17 cellular contexts compared by ENCODE assay signal in the genomic region with DNA sequence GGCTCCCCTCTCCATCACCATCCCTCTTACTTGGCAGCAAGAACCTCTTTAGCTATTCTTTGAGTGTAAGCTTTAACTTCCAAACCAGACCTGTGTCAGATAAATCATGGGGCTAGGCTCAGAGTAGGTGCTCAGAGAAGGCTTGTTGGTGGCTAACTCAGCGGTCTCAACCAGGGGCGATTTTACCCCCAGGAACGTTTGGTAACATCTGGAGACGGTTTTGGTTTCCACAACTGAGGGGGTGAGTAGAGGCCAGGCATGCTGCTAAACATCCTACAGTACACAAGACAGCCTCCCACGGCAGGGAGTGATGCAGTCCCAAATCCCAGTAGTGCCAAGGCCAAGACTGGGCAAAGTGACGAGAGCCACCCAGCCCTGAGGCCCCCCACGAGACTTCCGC. TPM values are rescaled to one million over a fixed set of nuclear protein-coding genes. Genes with fewer than 3 reads are reported as not detected.
DNase-seq lines count a peak whose midpoint lies in the region; ATAC-seq and TF ChIP-seq lines count a peak whose summit lies in the region.
"Had no signal": no experiment of that assay in that cellular context is flagged by ENCODE, and none has a peak within 500 bp of the region (broad histone marks: within the 10 kb centered on the region; RNA-seq: fewer than 3 reads in every experiment).

No MANE protein-coding gene starts in this region.

- H3K36me3 Mint-ChIP-seq in CD4-positive, alpha-beta T cell (ENCODE audit: low read depth), result no peaks in the 10 kb centered on the region
- no peaks in the 10 kb centered on the region for H3K36me3 Mint-ChIP-seq in activated T-helper 17 cell treated with anti-CD3 and anti-CD28 coated beads, Interleukin-2, amount 50 U/mL, for 72 hours (ENCODE audit: low read depth)
- H3K36me3 Mint-ChIP-seq in naive thymus-derived CD8-positive, alpha-beta T cell, result no peaks in the 10 kb centered on the region
- H3K36me3 Mint-ChIP-seq: mesothelial cell of epicardium had no signal

- no peaks in the 10 kb centered on the region for H3K36me3 ChIP-seq in GM23248 (ENCODE audit: low read depth)

- H3F3A ChIP-seq in GM23248 (ENCODE audit: insufficient read depth), result no peaks in the 10 kb centered on the region

- H4K20me1 ChIP-seq in GM23248 (ENCODE audit: insufficient read depth), result no peaks in the 10 kb centered on the region

- H3K4me3 Mint-ChIP-seq in CD4-positive, alpha-beta T cell, result peak overlapping the region; percentile 36
- H3K4me3 Mint-ChIP-seq in activated T-helper 17 cell treated with anti-CD3 and anti-CD28 coated beads, Interleukin-2, amount 50 U/mL, for 72 hours, result peak overlapping the region; percentile 74
- peak overlapping the region in 1 of 10 donors; percentile 77 for H3K4me3 Mint-ChIP-seq in naive thymus-derived CD8-positive, alpha-beta T cell
- H3K4me3 Mint-ChIP-seq: mesothelial cell of epicardium had no signal

- no peaks in the 10 kb centered on the region for H3K27me3 Mint-ChIP-seq in CD4-positive, alpha-beta T cell
- H3K27me3 Mint-ChIP-seq in activated T-helper 17 cell treated with anti-CD3 and anti-CD28 coated beads, Interleukin-2, amount 50 U/mL, for 72 hours, result no peaks in the 10 kb centered on the region
- H3K27me3 Mint-ChIP-seq in naive thymus-derived CD8-positive, alpha-beta T cell, result peaks cover 0 to 7% (median 0%) of the 10 kb centered on the region in 5 donors

- no peak for DNase-seq in CD4-positive, alpha-beta T cell
- DNase-seq in naive thymus-derived CD8-positive, alpha-beta T cell, result no peak
- DNase-seq in medulla oblongata (ENCODE audit: extremely low spot score) (no peak), SIG-M5 (lab: John Stamatoyannopoulos, UW) (no peak), GM23248 (no peak), ACHN (no peak)
- DNase-seq: activated CD4-positive, CD25-positive, alpha-beta regulatory T cell treated with anti-CD3 and anti-CD28 coated beads, Interleukin-2, amount 50 U/mL, for 72 hours; amygdala; foreskin fibroblast; GF-D8; NCI-H1930; SK-N-SH had no signal

- no peak for ATAC-seq in CD4-positive, alpha-beta T cell (ENCODE audit: poor library complexity)
- peak; percentile 4 for ATAC-seq in GM18502 (IDR thresholded peaks at IDR 0.05; ENCODE audit: poor library complexity, unreplicated experiment)
- ATAC-seq in activated T-helper 17 cell treated with anti-CD3 and anti-CD28 coated beads, Interleukin-2, amount 50 U/mL, for 72 hours (replicated peaks), result no peak
- no peak for ATAC-seq in naive thymus-derived CD8-positive, alpha-beta T cell

- H3K27ac ChIP-seq in CD4-positive, alpha-beta T cell (ENCODE audit: low read depth, low read length), result peak overlapping the region; percentile 71
- H3K27ac ChIP-seq in GM23248, result no peak overlapping the region
- H3K27ac ChIP-seq: C4-2B had no signal

- no peak overlapping the region for H2AFZ ChIP-seq in GM23248

- H3K4me1 Mint-ChIP-seq in CD4-positive, alpha-beta T cell (ENCODE audit: low read depth), result peaks cover 47% of the 10 kb centered on the region
- H3K4me1 Mint-ChIP-seq in activated T-helper 17 cell treated with anti-CD3 and anti-CD28 coated beads, Interleukin-2, amount 50 U/mL, for 72 hours, result peaks cover 35% of the 10 kb centered on the region
- peaks cover 8 to 75% (median 25%) of the 10 kb centered on the region in 4 donors for H3K4me1 Mint-ChIP-seq in naive thymus-derived CD8-positive, alpha-beta T cell

- H3K27ac Mint-ChIP-seq in CD4-positive, alpha-beta T cell, result peak overlapping the region; percentile 90
- peak overlapping the region; percentile 84 for H3K27ac Mint-ChIP-seq in activated T-helper 17 cell treated with anti-CD3 and anti-CD28 coated beads, Interleukin-2, amount 50 U/mL, for 72 hours
- peak overlapping the region in 6 of 10 donors; percentile 29 to 89 (median 80) for H3K27ac Mint-ChIP-seq in naive thymus-derived CD8-positive, alpha-beta T cell
- H3K27ac Mint-ChIP-seq: mesothelial cell of epicardium, progenitor cell of endocrine pancreas had no signal

- no peak for TF ChIP-seq CTCF in CD4-positive, alpha-beta T cell (IDR thresholded peaks at IDR 0.05)

- no peaks in the 10 kb centered on the region for H3K9me3 ChIP-seq in CD4-positive, alpha-beta T cell (ENCODE audit: control insufficient read depth, low read length)
- H3K9me3 ChIP-seq in GM23248 (ENCODE audit: low read depth), result no peaks in the 10 kb centered on the region
- H3K9me3 ChIP-seq: SK-N-SH had no signal

- intact Hi-C loops in CD4-positive, alpha-beta T cell (cut with DNase I, micrococcal nuclease), result loop anchor here (2.0 to 5.0 kb wide), 4 partner anchors 78 to 334 kb away; a partner anchor contains a TSS

- WGBS in GM23248 (ENCODE audit: low coverage in 1 of 2, low lambda C conversion rate in 2 of 2, missing lambda C conversion rate in 2 of 2), 2 experiments, result 73 to 77% methylated on average over 8 of the region's 8 CpGs

- H3K4me2 ChIP-seq in GM23248 (ENCODE audit: unreplicated experiment), result no peak overlapping the region
- H3K4me2 ChIP-seq: SK-N-SH had no signal

- in situ Hi-C loops in GM23248 (cut with MboI) (no loop called here), ACHN (cut with HindIII; ENCODE audit: low pct_ligation_motif_present, low pct_unique_long_range_greater_than_20kb, low sequenced_read_pairs) (no loop called here)

- H3K9ac ChIP-seq in GM23248, result no peak overlapping the region
- H3K9ac ChIP-seq: SK-N-SH had no signal

- CTCF ChIA-PET in CD4-positive, alpha-beta T cell (lab: Charles Lee), result interaction anchor here (0.5 to 4.5 kb wide), 4 partner anchors 46 to 142 kb away, joined by 3 to 21 read pairs (median 8); a partner anchor contains a TSS

- POLR2A ChIA-PET in CD4-positive, alpha-beta T cell (lab: Charles Lee), result no interaction called here
- POLR2A ChIA-PET in naive thymus-derived CD8-positive, alpha-beta T cell (lab: Charles Lee), result no interaction called here

- no peaks in the 10 kb centered on the region for H3K79me2 ChIP-seq in GM23248 (ENCODE audit: insufficient read depth)

- H3K4me1 ChIP-seq in GM23248 (ENCODE audit: insufficient read depth), result 0 out of 2 replicates have a peak, but pooled peaks cover 5% of the 10 kb centered on the region

- no peaks in the 10 kb centered on the region for H3K9me2 ChIP-seq in GM23248 (ENCODE audit: insufficient read depth)
- H3K9me2 ChIP-seq: SK-N-SH had no signal

- no peaks in the 10 kb centered on the region for H3K27me3 ChIP-seq in CD4-positive, alpha-beta T cell (ENCODE audit: control insufficient read depth, insufficient read depth, low read length)
- no peaks in the 10 kb centered on the region for H3K27me3 ChIP-seq in GM23248 (replicated peaks; ENCODE audit: insufficient read depth)

- no peak overlapping the region for H3K4me3 ChIP-seq in GM23248

- no peaks in the 10 kb centered on the region for H3K9me3 Mint-ChIP-seq in CD4-positive, alpha-beta T cell
- H3K9me3 Mint-ChIP-seq in activated T-helper 17 cell treated with anti-CD3 and anti-CD28 coated beads, Interleukin-2, amount 50 U/mL, for 72 hours, result no peaks in the 10 kb centered on the region
- no peaks in the 10 kb centered on the region for H3K9me3 Mint-ChIP-seq in naive thymus-derived CD8-positive, alpha-beta T cell
- H3K9me3 Mint-ChIP-seq: mesothelial cell of epicardium had no signal

RNA-seq across cellular contexts. Expression of a gene that starts 59.1 kb away (rescaled TPM):
- total RNA-seq in CD4-positive, alpha-beta T cell, result under 1 TPM; 0.22 TPM
- under 1 TPM; 0.11 to 0.32 TPM for total RNA-seq in activated T-helper 17 cell treated with anti-CD3 and anti-CD28 coated beads, Interleukin-2, amount 50 U/mL, for 72 hours
- total RNA-seq in naive thymus-derived CD8-positive, alpha-beta T cell, result not detected
- polyA plus RNA-seq in naive thymus-derived CD8-positive, alpha-beta T cell, result not detected
- not detected in 2 replicates for total RNA-seq in GM23248 (2014; rRNA removed; shearing (Covaris generic))
- polyA plus RNA-seq in GM23248 (2016; fragmentation: Nextera tagmentation; extraction: Ambion mirVana), result not detected in 2 replicates
- total RNA-seq: progenitor cell of endocrine pancreas had no signal
